Comparison of ENCODE assay signal across 16 cellular contexts in the genomic region with DNA sequence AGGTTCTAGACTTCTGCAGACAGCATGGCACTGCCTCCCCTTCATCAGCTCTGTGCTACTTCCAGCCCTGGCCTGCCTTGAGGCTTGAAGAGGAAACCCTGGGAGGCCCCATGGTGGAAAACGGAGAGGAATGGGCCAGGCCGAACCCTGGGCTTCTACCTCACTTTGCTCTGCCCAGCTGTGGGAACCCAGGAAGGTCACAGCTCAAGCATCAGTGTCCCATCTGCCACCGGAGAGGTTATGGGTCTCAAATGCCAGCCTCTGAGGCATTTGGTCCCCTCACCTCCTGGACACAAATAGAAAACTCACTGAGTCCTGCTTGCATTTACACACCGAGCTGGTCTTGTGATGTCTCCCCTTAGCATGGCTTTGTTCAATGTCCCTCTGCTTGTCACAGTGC.
DNase-seq lines count a peak whose midpoint lies in the region; ATAC-seq and TF ChIP-seq lines count a peak whose summit lies in the region.
"Had no signal": no experiment of that assay in that cellular context is flagged by ENCODE, and none has a peak within 500 bp of the region (broad histone marks: within the 10 kb centered on the region; RNA-seq: fewer than 3 reads in every experiment).

No MANE protein-coding gene starts in this region.

- H3K27me3 ChIP-seq in neural progenitor cell: no peaks in the 10 kb centered on the region

- H3K4me1 ChIP-seq in neural progenitor cell: peaks cover 16% of the 10 kb centered on the region

- no peaks in the 10 kb centered on the region for H3K36me3 ChIP-seq in neural progenitor cell

- no peaks in the 10 kb centered on the region for H3K79me2 ChIP-seq in neural progenitor cell (ENCODE audit: low read depth)

- no peaks in the 10 kb centered on the region for H3F3A ChIP-seq in neural progenitor cell (ENCODE audit: low read depth)

- DNase-seq in glutamatergic neuron: no peak
- no peak for DNase-seq in neural progenitor cell (ENCODE audit: low spot score)
- DNase-seq in HFFc6: no peak
- no peak for DNase-seq in T-helper 2 cell
- DNase-seq: C1 segment of cervical spinal cord; Calu3; CD4-positive, alpha-beta memory T cell; COR-L47; EL; GDM1; H9 had no signal

- no peak overlapping the region for H3K4me2 ChIP-seq in neural progenitor cell
- H3K4me2 ChIP-seq: GM23338 had no signal

- H3K27ac Mint-ChIP-seq in brain (peak overlapping the region in 3 of 5 experiments; percentile 35 to 43 (median 39)), glutamatergic neuron (ENCODE audit: unreplicated experiment) (peak overlapping the region; percentile 64), neural progenitor cell (peak overlapping the region; percentile 46), HFFc6 (no peak overlapping the region)
- H3K27ac Mint-ChIP-seq: CD4-positive, alpha-beta memory T cell; GM23338 had no signal

- no peak overlapping the region for H2AFZ ChIP-seq in neural progenitor cell (replicated peaks)

- no peak for TF ChIP-seq CTCF in brain (conservative IDR thresholded peaks at IDR 0.05)
- no peak for TF ChIP-seq CTCF in glutamatergic neuron (IDR thresholded peaks at IDR 0.05; ENCODE audit: partially characterized antibody, unreplicated experiment)
- no peak for TF ChIP-seq CTCF in neural progenitor cell (IDR thresholded peaks at IDR 0.05)
- no peak for TF ChIP-seq CTCF in HFFc6 (IDR thresholded peaks at IDR 0.05)

- H4K20me1 ChIP-seq in neural progenitor cell (ENCODE audit: low read depth): no peaks in the 10 kb centered on the region

- peaks cover 0 to 3% (median 0%) of the 10 kb centered on the region in 5 experiments for H3K9me3 Mint-ChIP-seq in brain
- H3K9me3 Mint-ChIP-seq in glutamatergic neuron (ENCODE audit: unreplicated experiment): peaks cover 12% of the 10 kb centered on the region
- no peaks in the 10 kb centered on the region for H3K9me3 Mint-ChIP-seq in neural progenitor cell
- no peaks in the 10 kb centered on the region for H3K9me3 Mint-ChIP-seq in HFFc6
- H3K9me3 Mint-ChIP-seq: CD4-positive, alpha-beta memory T cell; GM23338; H9 had no signal

- no peak overlapping the region for H3K4me3 ChIP-seq in neural progenitor cell
- H3K4me3 ChIP-seq: GM12878, GM23338 had no signal

- no peak overlapping the region for H3K4me3 Mint-ChIP-seq in brain
- H3K4me3 Mint-ChIP-seq in glutamatergic neuron (ENCODE audit: unreplicated experiment): no peak overlapping the region
- no peak overlapping the region for H3K4me3 Mint-ChIP-seq in neural progenitor cell
- H3K4me3 Mint-ChIP-seq in HFFc6: no peak overlapping the region
- H3K4me3 Mint-ChIP-seq: CD4-positive, alpha-beta memory T cell; GM23338; H9 had no signal

- peaks cover 62% of the 10 kb centered on the region for H3K4me1 Mint-ChIP-seq in brain
- H3K4me1 Mint-ChIP-seq in glutamatergic neuron (ENCODE audit: low read depth, unreplicated experiment): peaks cover 41% of the 10 kb centered on the region
- H3K4me1 Mint-ChIP-seq in neural progenitor cell: peaks cover 35% of the 10 kb centered on the region
- peaks cover 7% of the 10 kb centered on the region for H3K4me1 Mint-ChIP-seq in HFFc6 (ENCODE audit: low read depth)
- H3K4me1 Mint-ChIP-seq: CD4-positive, alpha-beta memory T cell had no signal

- no peak for ATAC-seq in GM21526 (IDR thresholded peaks at IDR 0.05; ENCODE audit: low FRiP score, unreplicated experiment)
- ATAC-seq: GM12878, HCT116 had no signal

- H3K36me3 Mint-ChIP-seq in brain: no peaks in the 10 kb centered on the region
- H3K36me3 Mint-ChIP-seq in glutamatergic neuron (ENCODE audit: unreplicated experiment): no peaks in the 10 kb centered on the region
- H3K36me3 Mint-ChIP-seq in neural progenitor cell: no peaks in the 10 kb centered on the region
- no peaks in the 10 kb centered on the region for H3K36me3 Mint-ChIP-seq in HFFc6 (ENCODE audit: low read depth)
- H3K36me3 Mint-ChIP-seq: CD4-positive, alpha-beta memory T cell had no signal

- H3K27ac ChIP-seq in neural progenitor cell: no peak overlapping the region

- H3K9me3 ChIP-seq in neural progenitor cell (ENCODE audit: low read depth): no peaks in the 10 kb centered on the region

- no peak overlapping the region for H3K9ac ChIP-seq in neural progenitor cell

- H3K27me3 Mint-ChIP-seq in brain (peaks cover 7% of the 10 kb centered on the region), glutamatergic neuron (ENCODE audit: unreplicated experiment) (peaks cover 7% of the 10 kb centered on the region), neural progenitor cell (ENCODE audit: insufficient read depth, low read depth) (peaks cover 13% of the 10 kb centered on the region), HFFc6 (ENCODE audit: insufficient read depth) (peaks cover 51% of the 10 kb centered on the region)
